ENCODE assay signal across 20 cellular contexts in genomic region chr11:23797624-23798419, GRCh38.
"Had no signal": no experiment of that assay in that cellular context is flagged by ENCODE, and none has a peak within 500 bp of the region (broad histone marks: within the 10 kb centered on the region; RNA-seq: fewer than 3 reads in every experiment).

No MANE protein-coding gene starts in this region.

- H3K9me3 Mint-ChIP-seq: activated B cell treated with CpG ODN at 0.5 μM for 24 hours; T-helper 1 cell treated with Interleukin-12 subunit alpha and Interleukin-12 subunit beta and Interleukin-4 antibody, amounts not matched to agents 30 μg/mL and 1 μg/mL, for 36 hours had no signal

- DNase-seq: activated B cell treated with CpG ODN at 0.5 μM for 24 hours; activated CD4-positive, alpha-beta T cell treated with anti-CD3 and anti-CD28 coated beads for 36 hours; activated CD4-positive, alpha-beta T cell treated with anti-CD3 and anti-CD28 coated beads, Interleukin-2, amount 50 U/mL, for 4 hours; activated CD8-positive, alpha-beta memory T cell treated with anti-CD3 and anti-CD28 coated beads for 24 hours; activated CD8-positive, alpha-beta memory T cell treated with anti-CD3 and anti-CD28 coated beads, Interleukin-2, amount 50 U/mL, for 48 hours; activated naive CD4-positive, alpha-beta T cell; activated T-cell treated with anti-CD3 and anti-CD28 coated beads, Interleukin-2, amount 50 U/mL, for 4 hours; adrenal gland; heart left ventricle; midbrain; ovary; right cardiac atrium; stimulated activated CD4-positive, alpha-beta T cell treated with anti-CD3 and anti-CD28 coated beads, Interleukin-12 subunit alpha, Interleukin-12 subunit beta, amount 100 ng/mL, for 4 hours; stimulated activated CD4-positive, alpha-beta T cell treated with anti-CD3 and anti-CD28 coated beads, Interleukin-4, amount 100 ng/mL, for 4 hours; stimulated activated naive CD8-positive, alpha-beta T cell treated with anti-CD3 and anti-CD28 coated beads, Interleukin-15, Interleukin-2, amounts not matched to agents 100 U/mL and 50 U/mL, for 24 hours; T1000 had no signal

- H3K27ac Mint-ChIP-seq: activated B cell treated with CpG ODN at 0.5 μM for 24 hours; activated CD4-positive, alpha-beta T cell treated with anti-CD3 and anti-CD28 coated beads for 36 hours; activated naive CD8-positive, alpha-beta T cell; activated T-helper 2 cell treated with anti-CD3 and anti-CD28 coated beads, Interferon-gamma antibody, Interleukin-2, Interleukin-4, amounts not matched to agents 10 μg/mL and 5 μg/mL and 100 μg/mL, durations not matched to agents 14 hours and 24 hours and 36 hours; natural killer cell treated with Interleukin-12 subunit alpha and Interleukin-12 subunit beta and Interleukin-15 and Interleukin-18, amount 100 ng/mL, for 72 hours; T-helper 1 cell treated with Interleukin-12 subunit alpha and Interleukin-12 subunit beta and Interleukin-4 antibody, amounts not matched to agents 30 μg/mL and 1 μg/mL, for 36 hours had no signal

- H3K4me3 Mint-ChIP-seq: activated B cell treated with CpG ODN at 0.5 μM for 24 hours; activated CD4-positive, alpha-beta T cell treated with anti-CD3 and anti-CD28 coated beads for 36 hours; activated naive CD8-positive, alpha-beta T cell; activated T-cell treated with anti-CD3 and anti-CD28 coated beads, Interleukin-2, amount 50 U/mL, for 4 hours; natural killer cell treated with Interleukin-12 subunit alpha and Interleukin-12 subunit beta and Interleukin-15 and Interleukin-18, amount 100 ng/mL, for 72 hours; T-helper 1 cell treated with Interleukin-12 subunit alpha and Interleukin-12 subunit beta and Interleukin-4 antibody, amounts not matched to agents 30 μg/mL and 1 μg/mL, for 36 hours had no signal

- H3K4me1 Mint-ChIP-seq: activated B cell treated with CpG ODN at 0.5 μM for 24 hours; activated CD4-positive, alpha-beta T cell treated with anti-CD3 and anti-CD28 coated beads for 36 hours had no signal

- H3K27me3 Mint-ChIP-seq: activated B cell treated with CpG ODN at 0.5 μM for 24 hours; activated CD4-positive, alpha-beta T cell treated with anti-CD3 and anti-CD28 coated beads for 36 hours; activated naive CD8-positive, alpha-beta T cell had no signal

- ATAC-seq: activated CD4-positive, alpha-beta T cell treated with anti-CD3 and anti-CD28 coated beads for 36 hours; activated T-cell treated with anti-CD3 and anti-CD28 coated beads, Interleukin-2, amount 50 U/mL, for 4 hours; heart left ventricle; natural killer cell treated with Interleukin-12 subunit alpha and Interleukin-12 subunit beta and Interleukin-15 and Interleukin-18, amount 100 ng/mL, for 72 hours; right cardiac atrium; stimulated activated naive CD8-positive, alpha-beta T cell treated with anti-CD3 and anti-CD28 coated beads, Interleukin-15, Interleukin-2, amounts not matched to agents 100 U/mL and 50 U/mL, for 24 hours had no signal

- H3K36me3 Mint-ChIP-seq: activated naive CD8-positive, alpha-beta T cell; natural killer cell treated with Interleukin-12 subunit alpha and Interleukin-12 subunit beta and Interleukin-15 and Interleukin-18, amount 100 ng/mL, for 72 hours had no signal
